In genomic region chr10:30423655-30424275, GRCh38 we compare ENCODE assay signal across 8 cellular contexts. TPM values are rescaled to one million over a fixed set of nuclear protein-coding genes. Genes with fewer than 3 reads are reported as not detected.
DNase-seq lines count a peak whose midpoint lies in the region; ATAC-seq, FAIRE-seq and TF ChIP-seq lines count a peak whose summit lies in the region.
"Not testable (repeated sequence)": the region's sequence is repeated elsewhere in the genome, so short reads cannot be mapped to it uniquely, and the experiment has no call there.

No MANE protein-coding gene starts in this region.

- TF ChIP-seq CTCF in adrenal gland (IDR thresholded peaks at IDR 0.05); endothelial cell of umbilical vein (IDR thresholded peaks at IDR 0.05; ENCODE audit: extremely low read depth in 1 of 2, insufficient read depth in 1 of 2, low read depth in 1 of 2, low read length in 2 of 2); gastrocnemius medialis (IDR thresholded peaks at IDR 0.05 in 4 of 5, conservative IDR thresholded peaks at IDR 0.05 in 1 of 5); transverse colon (IDR thresholded peaks at IDR 0.05): not testable (repeated sequence)

- H3K36me3 ChIP-seq in MG63; adrenal gland (replicated peaks in 1 of 2); endothelial cell of umbilical vein (ENCODE audit: control insufficient read depth in 2 of 2, extremely low read depth in 1 of 2, insufficient read depth in 2 of 2, low read length in 2 of 2); gastrocnemius medialis; transverse colon: not testable (repeated sequence)

- H4K20me1 ChIP-seq in endothelial cell of umbilical vein (replicated peaks; ENCODE audit: control insufficient read depth, extremely low read depth, insufficient read depth, low read length): not testable (repeated sequence)

- H3K27ac ChIP-seq in adrenal gland: peak overlapping the region in 3 of 5 donors; percentile 2 to 67 (median 27)
- not testable (repeated sequence) for H3K27ac ChIP-seq in endothelial cell of umbilical vein (ENCODE audit: insufficient read depth, low read depth, low read length)
- H3K27ac ChIP-seq in right cardiac atrium (ENCODE audit: low read length): peak overlapping the region; percentile 41
- H3K27ac ChIP-seq in gastrocnemius medialis: peak overlapping the region; percentile 39 to 59 (median 54)
- peak overlapping the region; percentile 14 to 48 (median 28) for H3K27ac ChIP-seq in transverse colon

- H3K79me2 ChIP-seq in endothelial cell of umbilical vein (ENCODE audit: control insufficient read depth, insufficient read depth, low read length): not testable (repeated sequence)

- H3K27me3 Mint-ChIP-seq in naive B cell: not testable (repeated sequence)

- dilution Hi-C loops in endothelial cell of umbilical vein (cut with MboI; ENCODE audit: extremely low pct_ligation_motif_present, low sequenced_read_pairs): not testable (repeated sequence)

- H3K9ac ChIP-seq in endothelial cell of umbilical vein (replicated peaks; ENCODE audit: extremely low read depth, insufficient read depth, low read length): not testable (repeated sequence)

- CTCF ChIA-PET in endothelial cell of umbilical vein (lab: Charles Lee): interaction anchor here (1.2 to 1.4 kb wide), 2 partner anchors 10 to 167 kb away, joined by 4 to 5 read pairs; no protein-coding TSS in a partner anchor

- peaks cover 46 to 73% (median 58%) of the 10 kb centered on the region in 3 donors for H3K4me1 Mint-ChIP-seq in naive B cell

- TF ChIP-seq EP300 in transverse colon (IDR thresholded peaks at IDR 0.05; ENCODE audit: low read depth): not testable (repeated sequence)

- peak; percentile 53 for FAIRE-seq in endothelial cell of umbilical vein (lab: Jason Lieb, UNC)

- not testable (repeated sequence) for H3K9me3 Mint-ChIP-seq in naive B cell

- H3K9me1 ChIP-seq in endothelial cell of umbilical vein (replicated peaks; ENCODE audit: control insufficient read depth, extremely low read depth, insufficient read depth, low read length): not testable (repeated sequence)

- ATAC-seq in right cardiac atrium; naive B cell (ENCODE audit: low read depth in 2 of 2): not testable (repeated sequence)
- peak in 1 of 2 donors; percentile 35 for ATAC-seq in gastrocnemius medialis

- in situ Hi-C loops in gastrocnemius medialis (cut with MboI; ENCODE audit: low sequenced_read_pairs in 4 of 4); transverse colon (cut with MboI; ENCODE audit: low pct_ligation_motif_present in 1 of 4, low pct_unique_long_range_greater_than_20kb in 1 of 4, low sequenced_read_pairs in 3 of 4): not testable (repeated sequence)

- DNase-seq in DMS53 treated with DMSO at 0.1 percent for 48 hours (lab: John Stamatoyannopoulos, UW; ENCODE audit: unreplicated experiment) (peak; percentile 51), MG63 (peak; percentile 71), gastrocnemius medialis (peak in 1 of 2 donors; percentile 53)
- not testable (repeated sequence) for DNase-seq in adrenal gland; endothelial cell of umbilical vein (ENCODE audit: low read depth, low spot score); right cardiac atrium; naive B cell; transverse colon

- H3K4me3 ChIP-seq in MG63; adrenal gland; endothelial cell of umbilical vein (replicated peaks in 1 of 3; ENCODE audit: insufficient read depth in 1 of 3, low read depth in 1 of 3, low read length in 3 of 3); right cardiac atrium (ENCODE audit: low read length); gastrocnemius medialis; transverse colon: not testable (repeated sequence)

- not testable (repeated sequence) for H3K27me3 ChIP-seq in MG63; adrenal gland; endothelial cell of umbilical vein (ENCODE audit: control insufficient read depth in 2 of 2, insufficient read depth in 2 of 2, low read length in 2 of 2); right cardiac atrium (ENCODE audit: control insufficient read depth, insufficient read depth); gastrocnemius medialis; transverse colon

- 60 to 69% (median 66%) methylated on average over 6 of the region's 6 CpGs for WGBS in adrenal gland, 4 donors
- 59% methylated on average over 6 of the region's 6 CpGs for WGBS in right cardiac atrium
- 46 to 63% methylated on average over 4 to 6 of the region's 6 CpGs for WGBS in transverse colon (ENCODE audit: low coverage in 1 of 2), 2 donors

- H3K4me3 Mint-ChIP-seq in naive B cell: peak overlapping the region in 6 of 8 donors; percentile 7 to 70 (median 54)

- not testable (repeated sequence) for TF ChIP-seq POLR2A in adrenal gland (IDR thresholded peaks at IDR 0.05); endothelial cell of umbilical vein (IDR thresholded peaks at IDR 0.05; ENCODE audit: low read depth, low read length); gastrocnemius medialis (IDR thresholded peaks at IDR 0.05); transverse colon (IDR thresholded peaks at IDR 0.05)

- H3K4me1 ChIP-seq in adrenal gland (replicated peaks in 1 of 2) (peaks cover under 1 to 15% of the 10 kb centered on the region in 2 donors), gastrocnemius medialis (peaks cover 9 to 15% of the 10 kb centered on the region in 2 donors), transverse colon (peaks cover 4 to 44% (median 24%) of the 10 kb centered on the region in 4 donors)
- not testable (repeated sequence) for H3K4me1 ChIP-seq in endothelial cell of umbilical vein (ENCODE audit: control insufficient read depth, extremely low read depth, insufficient read depth, low read length); right cardiac atrium (ENCODE audit: control insufficient read depth, insufficient read depth, low read length)

- BruUV-seq in endothelial cell of umbilical vein (replicated peaks; lab: Mats Ljungman, UMichigan): not testable (repeated sequence)

- H2AFZ ChIP-seq in endothelial cell of umbilical vein (ENCODE audit: low read depth, low read length): peak overlapping the region; percentile 58

- H3K4me2 ChIP-seq in endothelial cell of umbilical vein (ENCODE audit: insufficient read depth, low read length): not testable (repeated sequence)

- intact Hi-C loops in adrenal gland (cut with DNase I); endothelial cell of umbilical vein (cut with micrococcal nuclease); right cardiac atrium (cut with DNase I); gastrocnemius medialis (cut with DNase I; ENCODE audit: low total_unique reads); transverse colon (cut with DNase I; ENCODE audit: low total_unique reads): not testable (repeated sequence)

- peak overlapping the region; percentile 43 to 93 (median 90) for H3K27ac Mint-ChIP-seq in naive B cell

- H3K9me3 ChIP-seq in MG63; adrenal gland (replicated peaks in 1 of 3); endothelial cell of umbilical vein (replicated peaks; ENCODE audit: control insufficient read depth, insufficient read depth, low read length); right cardiac atrium (ENCODE audit: control insufficient read depth, low read length); gastrocnemius medialis; transverse colon: not testable (repeated sequence)

- POLR2A ChIA-PET in endothelial cell of umbilical vein (lab: Charles Lee): not testable (repeated sequence)

- not testable (repeated sequence) for H3K36me3 Mint-ChIP-seq in naive B cell

RNA-seq across cellular contexts. Expression of gene MAP3K8, which starts 10.2 kb away (rescaled TPM):
- 0.10 and 1.4 TPM in 2 replicates for total RNA-seq in MG63 (2014; rRNA removed; shearing (Covaris generic); ENCODE audit: low replicate concordance)
- 10 to 100 TPM in 7 of 8 donors, 1 to 10 TPM in 1; 2.0 to 58.0 (median 27.1) TPM for total RNA-seq in adrenal gland
- 10 to 100 TPM; 13.4 to 32.4 (median 13.7) TPM for polyA plus RNA-seq in adrenal gland
- total RNA-seq in endothelial cell of umbilical vein: 8.1 and 10.6 TPM in 2 replicates
- 4.2 and 5.2 TPM in 2 replicates for polyA plus RNA-seq in endothelial cell of umbilical vein
- polyA plus RNA-seq in endothelial cell of umbilical vein (2011; cell fraction: cytosol; rRNA removed): 4.4 and 5.3 TPM in 2 replicates
- polyA plus RNA-seq in endothelial cell of umbilical vein (2011; cell fraction: nucleus; rRNA removed): 16.4 and 18.8 TPM in 2 replicates
- polyA plus RNA-seq in endothelial cell of umbilical vein (2012): 5.4 and 6.8 TPM in 2 replicates
- 2.9 and 6.6 TPM in 2 replicates for polyA minus RNA-seq in endothelial cell of umbilical vein
- 7.8 TPM for polyA minus RNA-seq in endothelial cell of umbilical vein (2011; cell fraction: cytosol; rRNA and poly(A)+ RNA removed)
- 13.4 and 15.1 TPM in 2 replicates for polyA minus RNA-seq in endothelial cell of umbilical vein (2011; cell fraction: nucleus; rRNA and poly(A)+ RNA removed)
- total RNA-seq in right cardiac atrium: 10 to 100 TPM in 2 of 4 donors, 1 to 10 TPM in 2; 7.7 to 17.2 (median 9.6) TPM
- 6.5 TPM for polyA plus RNA-seq in right cardiac atrium
- polyA plus RNA-seq in naive B cell (ENCODE audit: low read depth in 6 of 6): 100 to 1,000 TPM in 2 of 6 donors, 10 to 100 TPM in 4; 75.2 to 122 (median 90.8) TPM
- 1 to 10 TPM; 3.2 to 5.3 (median 4.2) TPM for total RNA-seq in gastrocnemius medialis
- 10 to 100 TPM in 2 of 4 donors, 1 to 10 TPM in 2; 2.2 to 26.7 (median 11.8) TPM for total RNA-seq in transverse colon
